Comparison of ENCODE assay signal across 26 cellular contexts in genomic region chr3:175554761-175555160, GRCh38.
"Had no signal": no experiment of that assay in that cellular context is flagged by ENCODE, and none has a peak within 500 bp of the region (broad histone marks: within the 10 kb centered on the region; RNA-seq: fewer than 3 reads in every experiment).

No MANE protein-coding gene starts in this region.

- H3K27ac ChIP-seq: stomach, suprapubic skin, testis, thoracic aorta, thyroid gland, tibial artery, tibial nerve, transverse colon, upper lobe of left lung, upper lobe of right lung, uterus, vagina had no signal

- DNase-seq: stimulated activated CD4-positive, alpha-beta T cell treated with anti-CD3 and anti-CD28 coated beads, Interleukin-2, amount 100 ng/mL, for 48 hours; stimulated activated CD4-positive, alpha-beta T cell treated with anti-CD3 and anti-CD28 coated beads, Interleukin-4, amount 100 ng/mL, for 1 hour; stimulated activated CD4-positive, alpha-beta T cell treated with anti-CD3 and anti-CD28 coated beads, Interleukin-4, amount 100 ng/mL, for 24 hours; stimulated activated CD4-positive, alpha-beta T cell treated with anti-CD3 and anti-CD28 coated beads, Interleukin-4, amount 100 ng/mL, for 4 hours; stimulated activated CD8-positive, alpha-beta memory T cell treated with anti-CD3 and anti-CD28 coated beads, Interleukin-4, amount 100 ng/mL, for 48 hours; stimulated activated naive B cell treated with anti-CD40 and anti-IgM and Interleukin-4, amounts not matched to agents 10 μg/mL and 1 μg/mL and 100 μg/mL, for 72 hours; stimulated activated naive CD4-positive, alpha-beta T cell; stimulated activated naive CD4-positive, alpha-beta T cell treated with Interleukin-2 at 50 U/mL for 16 hours; stimulated activated naive CD8-positive, alpha-beta T cell treated with anti-CD3 and anti-CD28 coated beads, Interleukin-15, amount 100 ng/mL, for 72 hours; stimulated activated naive CD8-positive, alpha-beta T cell treated with anti-CD3 and anti-CD28 coated beads, Interleukin-15, Interleukin-2, amounts not matched to agents 100 U/mL and 50 U/mL, for 24 hours; stomach; substantia nigra; testis; thyroid gland; tibial artery; transverse colon; trophoblast cell; upper lobe of left lung; upper lobe of right lung; uterus had no signal

- ATAC-seq: stimulated activated effector memory CD8-positive, alpha-beta T cell treated with anti-CD3 and anti-CD28 coated beads, Interleukin-12 subunit alpha, Interleukin-12 subunit beta, amount 100 ng/mL, for 72 hours; stimulated activated memory B cell treated with anti-CD40 and anti-IgM and Interleukin-4, amounts not matched to agents 10 μg/mL and 1 μg/mL and 100 μg/mL, for 72 hours; stimulated activated naive B cell treated with anti-CD40 and anti-IgM and Interleukin-4, amounts not matched to agents 10 μg/mL and 1 μg/mL and 100 μg/mL, for 72 hours; stimulated activated naive CD8-positive, alpha-beta T cell treated with anti-CD3 and anti-CD28 coated beads, Interleukin-15, amount 100 ng/mL, for 72 hours; stimulated activated naive CD8-positive, alpha-beta T cell treated with anti-CD3 and anti-CD28 coated beads, Interleukin-15, Interleukin-2, amounts not matched to agents 100 U/mL and 50 U/mL, for 24 hours; upper lobe of right lung had no signal

- H3K4me3 ChIP-seq: stomach, suprapubic skin, testis, thoracic aorta, thyroid gland, tibial artery, tibial nerve, transverse colon, upper lobe of left lung, upper lobe of right lung, uterus, vagina had no signal
